Comparison of ENCODE assay signal across 1 cellular context in genomic region chr5:173888473-173889135, GRCh38.
TF ChIP-seq lines count a peak whose summit lies in the region.

No MANE protein-coding gene starts in this region.

TF ChIP-seq in HEK293, 187 proteins besides CTCF, POLR2A, EP300 and RAD21 (continued from another document):
- TF ChIP-seq ZNF362 (tag by site-specific recombination; IDR thresholded peaks at IDR 0.05): peak; percentile 74; the same call in 1 of the 2 replicates
- TF ChIP-seq ZBTB20 (tag by site-specific recombination; IDR thresholded peaks at IDR 0.05): peak; percentile 57
- TF ChIP-seq EGR2 (tag by site-specific recombination; IDR thresholded peaks at IDR 0.05; ENCODE audit: low read depth): no peak
- TF ChIP-seq ZBTB8A (tag by site-specific recombination; IDR thresholded peaks at IDR 0.05): no peak
- TF ChIP-seq ZNF404 (tag by site-specific recombination; IDR thresholded peaks at IDR 0.05): no peak
- no peak for TF ChIP-seq KLF7 (tag by site-specific recombination; IDR thresholded peaks at IDR 0.05; ENCODE audit: borderline replicate concordance)
- no peak for TF ChIP-seq ZNF830 (tag by site-specific recombination; IDR thresholded peaks at IDR 0.05; ENCODE audit: low read depth)
- TF ChIP-seq ZNF701 (tag by site-specific recombination; IDR thresholded peaks at IDR 0.05): no peak
- peak; percentile 82 for TF ChIP-seq ZNF513 (tag by site-specific recombination; IDR thresholded peaks at IDR 0.05)
- TF ChIP-seq HOXC10 (CRISPR knock-in tag; IDR thresholded peaks at IDR 0.05): no peak
- TF ChIP-seq ZNF10 (tag by site-specific recombination; IDR thresholded peaks at IDR 0.05): no peak
- TF ChIP-seq ZNF692 (tag by site-specific recombination; IDR thresholded peaks at IDR 0.05): no peak
- TF ChIP-seq PRDM10 (tag by site-specific recombination; IDR thresholded peaks at IDR 0.05): peak; percentile 28; the same call in 1 of the 2 replicates
- no peak for TF ChIP-seq ZNF629 (tag by site-specific recombination; IDR thresholded peaks at IDR 0.05)
- no peak for TF ChIP-seq ZNF600 (tag by site-specific recombination; IDR thresholded peaks at IDR 0.05)
- TF ChIP-seq GLIS2 (tag by site-specific recombination; IDR thresholded peaks at IDR 0.05): 0 out of 2 replicates have a peak, but pooled peaks have one; percentile 48
- TF ChIP-seq ZNF521 (tag by site-specific recombination; IDR thresholded peaks at IDR 0.05): no peak
- 0 out of 2 replicates have a peak, but pooled peaks have one; percentile 6 for TF ChIP-seq IKZF3 (tag by site-specific recombination; IDR thresholded peaks at IDR 0.05)
- no peak for TF ChIP-seq KLF8 (tag by site-specific recombination; IDR thresholded peaks at IDR 0.05)
- TF ChIP-seq ZNF175 (tag by site-specific recombination; IDR thresholded peaks at IDR 0.05): no peak
- TF ChIP-seq GLIS1 (tag by site-specific recombination; IDR thresholded peaks at IDR 0.05): no peak
- no peak for TF ChIP-seq ZNF155 (tag by site-specific recombination; IDR thresholded peaks at IDR 0.05)
TF ChIP-seq in HEK293: peak in this region for 8.
